Comparison of ENCODE assay signal across 8 cellular contexts in genomic region chr9:83622433-83622813, GRCh38. TPM values are rescaled to one million over a fixed set of nuclear protein-coding genes. Genes with fewer than 3 reads are reported as not detected.
DNase-seq lines count a peak whose midpoint lies in the region; ATAC-seq, FAIRE-seq and TF ChIP-seq lines count a peak whose summit lies in the region.

No MANE protein-coding gene starts in this region.

- DNase-seq in hepatic stellate cell (ENCODE audit: low spot score) (no peak), globus pallidus (ENCODE audit: low spot score) (no peak), H54 (ENCODE audit: insufficient read length, low spot score) (no peak)

- peaks cover 1% of the 10 kb centered on the region for H3K36me3 Mint-ChIP-seq in IgD-negative memory B cell
- H3K36me3 Mint-ChIP-seq in brain = no peaks in the 10 kb centered on the region

- H3K4me3 ChIP-seq in GM08714 (ENCODE audit: low read length) (peak overlapping the region; percentile 81; the same call in 1 of the 2 replicates), mononuclear cell (ENCODE audit: low read length) (peak overlapping the region; percentile 73)

- H3K9me3 Mint-ChIP-seq in IgD-negative memory B cell (no peaks in the 10 kb centered on the region), brain (no peaks in the 10 kb centered on the region)

- H3K27ac Mint-ChIP-seq in IgD-negative memory B cell = peak overlapping the region; percentile 51 to 94 (median 85)
- peak overlapping the region; percentile 92 to 98 (median 95) for H3K27ac Mint-ChIP-seq in brain

- no peak for TF ChIP-seq POLR2A in H54 (IDR thresholded peaks at IDR 0.05; ENCODE audit: low read depth, low read length)

- H3K4me1 Mint-ChIP-seq in IgD-negative memory B cell (peaks cover 21 to 27% (median 26%) of the 10 kb centered on the region in 3 donors), brain (peaks cover 25% of the 10 kb centered on the region)

- H3K4me3 Mint-ChIP-seq in IgD-negative memory B cell (peak overlapping the region; percentile 90 to 98 (median 93)), brain (peak overlapping the region; percentile 83 to 93 (median 90))

- peaks cover 25% of the 10 kb centered on the region for H3K4me1 ChIP-seq in mononuclear cell (ENCODE audit: insufficient read depth, low read length)

- H3K27me3 Mint-ChIP-seq in IgD-negative memory B cell (no peaks in the 10 kb centered on the region), brain (peaks cover 18% of the 10 kb centered on the region)

- FAIRE-seq in H54 (lab: Jason Lieb, UNC) = no peak

- H3K27me3 ChIP-seq in mononuclear cell (ENCODE audit: insufficient read depth, low read length) = no peaks in the 10 kb centered on the region

- H3K9me3 ChIP-seq in mononuclear cell (ENCODE audit: low read depth, low read length) = no peaks in the 10 kb centered on the region

- ATAC-seq in GM19395 (IDR thresholded peaks at IDR 0.05; ENCODE audit: unreplicated experiment) = no peak

- no peak for TF ChIP-seq CTCF in brain (conservative IDR thresholded peaks at IDR 0.05)

RNA-seq across cellular contexts. Expression of gene IDNK, which starts 0.5 kb away (rescaled TPM):
- 20.9 TPM for polyA plus RNA-seq in IgD-negative memory B cell
- polyA plus RNA-seq in brain (ENCODE audit: insufficient read depth, low read depth, low replicate concordance) = 12.4 TPM
- 5.2 TPM for total RNA-seq in mononuclear cell
